1 cellular context compared by ENCODE assay signal in genomic region chr5:10503997-10504761, GRCh38.
A peak's percentile ranks its signal among the peaks of the same experiment; 100 is the strongest.
TF ChIP-seq lines count a peak whose summit lies in the region.

No MANE protein-coding gene starts in this region.

TF ChIP-seq in K562, 482 proteins besides CTCF, POLR2A, EP300 and RAD21 (continued from another document and continues in another):
- 0 out of 2 replicates have a peak, but pooled peaks have one; percentile 41 for TF ChIP-seq BCOR (IDR thresholded peaks at IDR 0.05)
- no peak for TF ChIP-seq SNAPC5 (CRISPR knock-in tag; IDR thresholded peaks at IDR 0.05)
- TF ChIP-seq ZNF780A (CRISPR knock-in tag; IDR thresholded peaks at IDR 0.05), result no peak
- peak; percentile 90 for TF ChIP-seq ZBTB9 (CRISPR knock-in tag; IDR thresholded peaks at IDR 0.05)
- TF ChIP-seq, protein P1, sequence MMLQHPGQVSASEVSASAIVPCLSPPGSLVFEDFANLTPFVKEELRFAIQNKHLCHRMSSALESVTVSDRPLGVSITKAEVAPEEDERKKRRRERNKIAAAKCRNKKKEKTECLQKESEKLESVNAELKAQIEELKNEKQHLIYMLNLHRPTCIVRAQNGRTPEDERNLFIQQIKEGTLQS (IDR thresholded peaks at IDR 0.05), result peak; percentile 91
- TF ChIP-seq, protein P1 (CRISPR knock-in tag; conservative IDR thresholded peaks at IDR 0.05), result peak; percentile 87; the same call in 1 of the 2 replicates
- TF ChIP-seq BRD4 (IDR thresholded peaks at IDR 0.05), result no peak
- TF ChIP-seq ZNF740 (CRISPR knock-in tag; IDR thresholded peaks at IDR 0.05), result no peak
- no peak for TF ChIP-seq ZNF740 (tag; IDR thresholded peaks at IDR 0.05)
- TF ChIP-seq, protein P2, sequence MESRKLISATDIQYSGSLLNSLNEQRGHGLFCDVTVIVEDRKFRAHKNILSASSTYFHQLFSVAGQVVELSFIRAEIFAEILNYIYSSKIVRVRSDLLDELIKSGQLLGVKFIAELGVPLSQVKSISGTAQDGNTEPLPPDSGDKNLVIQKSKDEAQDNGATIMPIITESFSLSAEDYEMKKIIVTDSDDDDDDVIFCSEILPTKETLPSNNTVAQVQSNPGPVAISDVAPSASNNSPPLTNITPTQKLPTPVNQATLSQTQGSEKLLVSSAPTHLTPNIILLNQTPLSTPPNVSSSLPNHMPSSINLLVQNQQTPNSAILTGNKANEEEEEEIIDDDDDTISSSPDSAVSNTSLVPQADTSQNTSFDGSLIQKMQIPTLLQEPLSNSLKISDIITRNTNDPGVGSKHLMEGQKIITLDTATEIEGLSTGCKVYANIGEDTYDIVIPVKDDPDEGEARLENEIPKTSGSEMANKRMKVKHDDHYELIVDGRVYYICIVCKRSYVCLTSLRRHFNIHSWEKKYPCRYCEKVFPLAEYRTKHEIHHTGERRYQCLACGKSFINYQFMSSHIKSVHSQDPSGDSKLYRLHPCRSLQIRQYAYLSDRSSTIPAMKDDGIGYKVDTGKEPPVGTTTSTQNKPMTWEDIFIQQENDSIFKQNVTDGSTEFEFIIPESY (CRISPR knock-in tag; IDR thresholded peaks at IDR 0.05), result peak; percentile 13; the same call in 1 of the 2 replicates
- TF ChIP-seq ZBTB43 (CRISPR knock-in tag; IDR thresholded peaks at IDR 0.05), result no peak
- no peak for TF ChIP-seq ZNF347 (CRISPR knock-in tag; IDR thresholded peaks at IDR 0.05; ENCODE audit: low read depth)
- TF ChIP-seq ZNF395 (CRISPR knock-in tag; IDR thresholded peaks at IDR 0.05), result 0 out of 2 replicates have a peak, but pooled peaks have one; percentile 70
- TF ChIP-seq ZNF316 (IDR thresholded peaks at IDR 0.05), result peak; percentile 98
- peak; percentile 93 for TF ChIP-seq HDAC2 (IDR thresholded peaks at IDR 0.05)
- peak; percentile 99 for TF ChIP-seq CTBP1 (IDR thresholded peaks at IDR 0.05; ENCODE audit: borderline replicate concordance)
- TF ChIP-seq ZNF224 (CRISPR knock-in tag; IDR thresholded peaks at IDR 0.05), result no peak
- peak in 1 of 2 experiments; percentile 97; a peak in 3 of 4 replicates for TF ChIP-seq RCOR1 (IDR thresholded peaks at IDR 0.05; ENCODE audit: borderline replicate concordance in 1 of 2, low read depth in 2 of 2, low read length in 2 of 2)
- peak; percentile 98 for TF ChIP-seq BHLHE40 (IDR thresholded peaks at IDR 0.05; ENCODE audit: low read length)
- TF ChIP-seq LEF1 (IDR thresholded peaks at IDR 0.05), result peak; percentile 82
- TF ChIP-seq TBP (optimal IDR thresholded peaks at IDR 0.05; ENCODE audit: low read depth, low read length), result no peak
- TF ChIP-seq, protein P3, sequence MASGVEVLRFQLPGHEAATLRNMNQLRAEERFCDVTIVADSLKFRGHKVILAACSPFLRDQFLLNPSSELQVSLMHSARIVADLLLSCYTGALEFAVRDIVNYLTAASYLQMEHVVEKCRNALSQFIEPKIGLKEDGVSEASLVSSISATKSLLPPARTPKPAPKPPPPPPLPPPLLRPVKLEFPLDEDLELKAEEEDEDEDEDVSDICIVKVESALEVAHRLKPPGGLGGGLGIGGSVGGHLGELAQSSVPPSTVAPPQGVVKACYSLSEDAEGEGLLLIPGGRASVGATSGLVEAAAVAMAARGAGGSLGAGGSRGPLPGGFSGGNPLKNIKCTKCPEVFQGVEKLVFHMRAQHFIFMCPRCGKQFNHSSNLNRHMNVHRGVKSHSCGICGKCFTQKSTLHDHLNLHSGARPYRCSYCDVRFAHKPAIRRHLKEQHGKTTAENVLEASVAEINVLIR (CRISPR knock-in tag; IDR thresholded peaks at IDR 0.05), result peak; percentile 77
- TF ChIP-seq FOXJ2 (tag; IDR thresholded peaks at IDR 0.05), result peak; percentile 55; the same call in 1 of the 2 replicates
- peak; percentile 86 for TF ChIP-seq NCOA1 (IDR thresholded peaks at IDR 0.05; ENCODE audit: low read depth)
- peak; percentile 73 for TF ChIP-seq ZNF431 (CRISPR knock-in tag; IDR thresholded peaks at IDR 0.05)
- TF ChIP-seq PHB (CRISPR knock-in tag; IDR thresholded peaks at IDR 0.05), result no peak
- TF ChIP-seq ZBTB11 (CRISPR knock-in tag; IDR thresholded peaks at IDR 0.05), result peak in 1 of 3 experiments; percentile 58; a peak in 1 of 6 replicates
- no peak for TF ChIP-seq YBX1 (IDR thresholded peaks at IDR 0.05)
- peak; percentile 92 for TF ChIP-seq SMAD4 (CRISPR knock-in tag; conservative IDR thresholded peaks at IDR 0.05)
- TF ChIP-seq LCOR (CRISPR knock-in tag; IDR thresholded peaks at IDR 0.05), result 0 out of 2 replicates have a peak, but pooled peaks have one; percentile 74
- no peak for TF ChIP-seq SLC30A9 (CRISPR knock-in tag; IDR thresholded peaks at IDR 0.05)
- TF ChIP-seq, protein P4, sequence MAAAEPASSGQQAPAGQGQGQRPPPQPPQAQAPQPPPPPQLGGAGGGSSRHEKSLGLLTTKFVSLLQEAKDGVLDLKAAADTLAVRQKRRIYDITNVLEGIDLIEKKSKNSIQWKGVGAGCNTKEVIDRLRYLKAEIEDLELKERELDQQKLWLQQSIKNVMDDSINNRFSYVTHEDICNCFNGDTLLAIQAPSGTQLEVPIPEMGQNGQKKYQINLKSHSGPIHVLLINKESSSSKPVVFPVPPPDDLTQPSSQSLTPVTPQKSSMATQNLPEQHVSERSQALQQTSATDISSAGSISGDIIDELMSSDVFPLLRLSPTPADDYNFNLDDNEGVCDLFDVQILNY (CRISPR knock-in tag; IDR thresholded peaks at IDR 0.05), result no peak
- peak; percentile 81 for TF ChIP-seq CBFA2T2 (conservative IDR thresholded peaks at IDR 0.05)
- TF ChIP-seq, protein P5, sequence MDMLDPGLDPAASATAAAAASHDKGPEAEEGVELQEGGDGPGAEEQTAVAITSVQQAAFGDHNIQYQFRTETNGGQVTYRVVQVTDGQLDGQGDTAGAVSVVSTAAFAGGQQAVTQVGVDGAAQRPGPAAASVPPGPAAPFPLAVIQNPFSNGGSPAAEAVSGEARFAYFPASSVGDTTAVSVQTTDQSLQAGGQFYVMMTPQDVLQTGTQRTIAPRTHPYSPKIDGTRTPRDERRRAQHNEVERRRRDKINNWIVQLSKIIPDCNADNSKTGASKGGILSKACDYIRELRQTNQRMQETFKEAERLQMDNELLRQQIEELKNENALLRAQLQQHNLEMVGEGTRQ (CRISPR knock-in tag; IDR thresholded peaks at IDR 0.05), result peak; percentile 65
- TF ChIP-seq KLF1 (tag; IDR thresholded peaks at IDR 0.05), result no peak
- no peak for TF ChIP-seq U2AF2 (optimal IDR thresholded peaks at IDR 0.05; ENCODE audit: low read depth, low read length)
- TF ChIP-seq C11orf30 (IDR thresholded peaks at IDR 0.05; ENCODE audit: low read depth), result peak; percentile 98
- TF ChIP-seq, protein P6, sequence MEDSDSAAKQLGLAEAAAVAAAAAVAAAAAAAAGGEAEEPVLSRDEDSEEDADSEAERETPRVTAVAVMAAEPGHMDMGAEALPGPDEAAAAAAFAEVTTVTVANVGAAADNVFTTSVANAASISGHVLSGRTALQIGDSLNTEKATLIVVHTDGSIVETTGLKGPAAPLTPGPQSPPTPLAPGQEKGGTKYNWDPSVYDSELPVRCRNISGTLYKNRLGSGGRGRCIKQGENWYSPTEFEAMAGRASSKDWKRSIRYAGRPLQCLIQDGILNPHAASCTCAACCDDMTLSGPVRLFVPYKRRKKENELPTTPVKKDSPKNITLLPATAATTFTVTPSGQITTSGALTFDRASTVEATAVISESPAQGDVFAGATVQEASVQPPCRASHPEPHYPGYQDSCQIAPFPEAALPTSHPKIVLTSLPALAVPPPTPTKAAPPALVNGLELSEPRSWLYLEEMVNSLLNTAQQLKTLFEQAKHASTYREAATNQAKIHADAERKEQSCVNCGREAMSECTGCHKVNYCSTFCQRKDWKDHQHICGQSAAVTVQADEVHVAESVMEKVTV (CRISPR knock-in tag; IDR thresholded peaks at IDR 0.05), result peak; percentile 3; the same call in 1 of the 2 replicates
- peak; percentile 63 for TF ChIP-seq EP400 (IDR thresholded peaks at IDR 0.05)
- TF ChIP-seq, protein P7, sequence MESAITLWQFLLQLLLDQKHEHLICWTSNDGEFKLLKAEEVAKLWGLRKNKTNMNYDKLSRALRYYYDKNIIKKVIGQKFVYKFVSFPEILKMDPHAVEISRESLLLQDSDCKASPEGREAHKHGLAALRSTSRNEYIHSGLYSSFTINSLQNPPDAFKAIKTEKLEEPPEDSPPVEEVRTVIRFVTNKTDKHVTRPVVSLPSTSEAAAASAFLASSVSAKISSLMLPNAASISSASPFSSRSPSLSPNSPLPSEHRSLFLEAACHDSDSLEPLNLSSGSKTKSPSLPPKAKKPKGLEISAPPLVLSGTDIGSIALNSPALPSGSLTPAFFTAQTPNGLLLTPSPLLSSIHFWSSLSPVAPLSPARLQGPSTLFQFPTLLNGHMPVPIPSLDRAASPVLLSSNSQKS (CRISPR knock-in tag; IDR thresholded peaks at IDR 0.05), result no peak
- TF ChIP-seq MIER1 (IDR thresholded peaks at IDR 0.05; ENCODE audit: low read depth), result no peak
